12 cellular contexts compared by ENCODE assay signal in genomic region chr2:58865436-58865835, GRCh38.
A peak's percentile ranks its signal among the peaks of the same experiment; 100 is the strongest.
DNase-seq lines count a peak whose midpoint lies in the region; ATAC-seq and TF ChIP-seq lines count a peak whose summit lies in the region.
"Had no signal": no experiment of that assay in that cellular context is flagged by ENCODE, and none has a peak within 500 bp of the region (broad histone marks: within the 10 kb centered on the region; RNA-seq: fewer than 3 reads in every experiment).

No MANE protein-coding gene starts in this region.

- DNase-seq in germinal center (ENCODE audit: low spot score): peak; percentile 15
- DNase-seq in upper lobe of right lung: no peak
- DNase-seq in epidermal melanocyte (ENCODE audit: insufficient read length, low spot score): no peak
- DNase-seq: CD8-positive, alpha-beta T cell; GDM1; left colon; MG63 had no signal

- no peak overlapping the region for H3K27ac ChIP-seq in upper lobe of right lung
- H3K27ac ChIP-seq: suprapubic skin had no signal

- H3K4me1 ChIP-seq in upper lobe of right lung: no peaks in the 10 kb centered on the region
- H3K4me1 ChIP-seq: suprapubic skin had no signal

- intact Hi-C loops in upper lobe of right lung (cut with DNase I): no loop called here

- peak; percentile 54 for ATAC-seq in GM18909 (IDR thresholded peaks at IDR 0.05; ENCODE audit: poor library complexity, unreplicated experiment)
- ATAC-seq in GM21528 (IDR thresholded peaks at IDR 0.05; ENCODE audit: low FRiP score, unreplicated experiment): peak; percentile 69
- peak; percentile 61 for ATAC-seq in HG03095 (IDR thresholded peaks at IDR 0.05; ENCODE audit: unreplicated experiment)
- ATAC-seq in upper lobe of right lung: no peak
- ATAC-seq in HG02981 (IDR thresholded peaks at IDR 0.05; ENCODE audit: unreplicated experiment): no peak
- ATAC-seq: CD8-positive, alpha-beta T cell; left colon had no signal

- no peaks in the 10 kb centered on the region for H3K27me3 ChIP-seq in upper lobe of right lung
- H3K27me3 ChIP-seq: MG63, suprapubic skin had no signal

- no peaks in the 10 kb centered on the region for H3K36me3 ChIP-seq in upper lobe of right lung
- H3K36me3 ChIP-seq: MG63, suprapubic skin had no signal

- no peak for TF ChIP-seq CTCF in upper lobe of right lung (IDR thresholded peaks at IDR 0.05)

- no peaks in the 10 kb centered on the region for H3K9me3 ChIP-seq in upper lobe of right lung
- H3K9me3 ChIP-seq: MG63, suprapubic skin had no signal

- no peak overlapping the region for H3K4me3 ChIP-seq in upper lobe of right lung
- H3K4me3 ChIP-seq: MG63, suprapubic skin had no signal

Comparison
In these comparisons a context has a peak if more than half of its experiments do, and no peak if none do; other contexts are left out.
1. ATAC-seq: peak in GM18909 (single experiment), GM21528 (single experiment) and HG03095 (single experiment); none in upper lobe of right lung (single experiment) and HG02981 (single experiment).